In the genomic region with DNA sequence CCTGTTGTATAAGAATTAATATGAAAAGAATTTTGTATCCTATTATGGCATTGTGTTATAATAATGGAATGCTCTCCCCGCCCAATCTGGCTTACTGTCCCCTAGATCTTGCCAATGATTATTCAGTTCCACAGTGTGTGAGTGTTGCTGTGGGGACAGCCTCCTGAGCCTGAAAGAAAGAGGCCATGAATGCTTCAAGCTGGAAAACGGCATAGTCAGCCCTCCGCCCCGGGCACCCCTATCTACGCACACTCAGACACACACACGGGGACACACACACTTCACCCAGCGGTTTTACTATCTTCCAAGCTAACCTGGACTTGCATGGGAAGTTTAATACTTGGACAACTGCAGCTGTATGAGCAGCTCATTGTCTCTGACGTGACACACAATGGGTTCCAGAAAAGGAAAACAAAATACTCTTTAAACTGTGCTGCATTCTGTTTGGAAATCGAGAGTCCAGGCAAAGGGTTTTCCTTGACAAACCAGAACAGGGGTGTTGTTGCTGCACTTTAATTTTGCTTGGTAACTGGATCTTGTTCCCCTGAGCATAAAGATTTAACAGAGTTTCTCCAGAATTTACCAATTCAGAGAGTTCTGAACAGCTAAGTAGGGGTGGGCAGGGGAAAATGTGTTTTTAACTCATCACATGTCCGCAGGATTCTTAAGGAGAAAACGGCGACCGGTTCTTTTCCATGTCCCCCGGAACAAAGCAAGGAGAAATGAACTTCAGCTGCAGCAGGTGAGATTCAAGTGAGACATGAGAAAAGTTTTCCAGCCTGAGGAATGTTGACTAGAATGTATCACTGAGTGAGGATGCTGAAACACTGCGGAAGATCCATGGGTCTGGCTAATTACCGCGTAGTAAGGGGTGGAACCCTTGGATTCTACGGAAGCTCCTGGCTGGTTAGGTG, we compare ENCODE assay signal across 13 cellular contexts.
DNase-seq lines count a peak whose midpoint lies in the region; ATAC-seq lines count a peak whose summit lies in the region.
"Had no signal": no experiment of that assay in that cellular context is flagged by ENCODE, and none has a peak within 500 bp of the region (broad histone marks: within the 10 kb centered on the region; RNA-seq: fewer than 3 reads in every experiment).

No MANE protein-coding gene starts in this region.

- ATAC-seq in GM18909 (IDR thresholded peaks at IDR 0.05; ENCODE audit: poor library complexity, unreplicated experiment) (no peak), HG03565 (IDR thresholded peaks at IDR 0.05; ENCODE audit: unreplicated experiment) (no peak)
- ATAC-seq: effector memory CD8-positive, alpha-beta T cell; stimulated activated memory B cell treated with anti-CD40 and anti-IgM and Interleukin-4, amounts not matched to agents 10 μg/mL and 1 μg/mL and 100 μg/mL, for 72 hours; WTC11 had no signal

- peak overlapping the region; percentile 96 for H3K27ac ChIP-seq in cingulate gyrus (ENCODE audit: low read depth, low read length)
- H3K27ac ChIP-seq in layer of hippocampus (ENCODE audit: low read depth, low read length) = peak overlapping the region; percentile 97

- DNase-seq in AG08395 (ENCODE audit: low spot score) (peak; percentile 66), pulmonary artery endothelial cell (ENCODE audit: low read depth, low spot score) (peak; percentile 55), DMS153 (lab: John Stamatoyannopoulos, UW) (no peak), MV-4-11 (lab: John Stamatoyannopoulos, UW) (no peak)
- DNase-seq: activated gamma-delta T cell; effector memory CD8-positive, alpha-beta T cell; NCI-H2107 had no signal

- no peaks in the 10 kb centered on the region for H3K27me3 ChIP-seq in layer of hippocampus (ENCODE audit: control insufficient read depth, insufficient read depth, low read length)

Comparison
In these comparisons a context has a peak if more than half of its experiments do, and no peak if none do; other contexts are left out.
1. DNase-seq: peak in AG08395 (single experiment) and pulmonary artery endothelial cell (single experiment); none in DMS153 (single experiment) and MV-4-11 (single experiment).